22 cellular contexts compared by ENCODE assay signal in genomic region chr5:72760259-72760658, GRCh38. TPM values are rescaled to one million over a fixed set of nuclear protein-coding genes. Genes with fewer than 3 reads are reported as not detected.
DNase-seq lines count a peak whose midpoint lies in the region; ATAC-seq and TF ChIP-seq lines count a peak whose summit lies in the region.
"Had no signal": no experiment of that assay in that cellular context is flagged by ENCODE, and none has a peak within 500 bp of the region (broad histone marks: within the 10 kb centered on the region; RNA-seq: fewer than 3 reads in every experiment).

No MANE protein-coding gene starts in this region.

- H3K27ac ChIP-seq in mammary epithelial cell (ENCODE audit: insufficient read depth, low read depth, low read length): no peak overlapping the region
- H3K27ac ChIP-seq: KMS-11 had no signal

- H3K9me3 Mint-ChIP-seq in WTC11: peaks cover 4% of the 10 kb centered on the region; the same call in 1 of the 2 replicates
- H3K9me3 Mint-ChIP-seq in activated naive CD8-positive, alpha-beta T cell treated with anti-CD3 and anti-CD28 coated beads, Interleukin-2, amount 50 U/mL, for 24 hours: no peaks in the 10 kb centered on the region
- H3K9me3 Mint-ChIP-seq: CD8-positive, alpha-beta T cell; H9 had no signal

- H3K4me1 Mint-ChIP-seq in WTC11: no peaks in the 10 kb centered on the region
- no peaks in the 10 kb centered on the region for H3K4me1 Mint-ChIP-seq in activated naive CD8-positive, alpha-beta T cell treated with anti-CD3 and anti-CD28 coated beads, Interleukin-2, amount 50 U/mL, for 24 hours
- H3K4me1 Mint-ChIP-seq: activated T-helper 17 cell treated with anti-CD3 and anti-CD28 coated beads, Interleukin-2, amount 50 U/mL, for 72 hours; H9 had no signal

- POLR2A ChIA-PET in WTC11 (lab: Charles Lee): no interaction called here

- CTCF ChIA-PET in mammary epithelial cell (lab: Charles Lee; ENCODE audit: low non-redundant PET): no interaction called here
- CTCF ChIA-PET in WTC11 (lab: Charles Lee): no interaction called here

- H3K79me2 ChIP-seq in mammary epithelial cell (ENCODE audit: insufficient read depth, low read length): no peaks in the 10 kb centered on the region

- H3K27me3 ChIP-seq in mammary epithelial cell (ENCODE audit: insufficient read depth, low read length): no peaks in the 10 kb centered on the region

- BruUV-seq in mammary epithelial cell (replicated peaks; lab: Mats Ljungman, UMichigan): no TSS peak

- no peak for ATAC-seq in WTC11
- ATAC-seq in activated naive CD8-positive, alpha-beta T cell treated with anti-CD3 and anti-CD28 coated beads, Interleukin-2, amount 50 U/mL, for 24 hours: no peak
- ATAC-seq: activated T-helper 17 cell treated with anti-CD3 and anti-CD28 coated beads, Interleukin-2, amount 50 U/mL, for 72 hours; CD8-positive, alpha-beta T cell; left lobe of liver; sciatic nerve had no signal

- H3K27me3 Mint-ChIP-seq in WTC11 (ENCODE audit: low read depth): no peaks in the 10 kb centered on the region
- peaks cover 20% of the 10 kb centered on the region for H3K27me3 Mint-ChIP-seq in activated naive CD8-positive, alpha-beta T cell treated with anti-CD3 and anti-CD28 coated beads, Interleukin-2, amount 50 U/mL, for 24 hours

- TF ChIP-seq CTCF in AG10803 (conservative IDR thresholded peaks at IDR 0.05; ENCODE audit: low read length) (no peak), mammary epithelial cell (conservative IDR thresholded peaks at IDR 0.05 in 1 of 2, IDR thresholded peaks at IDR 0.05 in 1 of 2; ENCODE audit: extremely low read depth in 1 of 2, insufficient read depth in 1 of 2, low read depth in 1 of 2, low read length in 2 of 2) (no peak), WTC11 (IDR thresholded peaks at IDR 0.05) (no peak)

- no peak overlapping the region for H3K4me2 ChIP-seq in mammary epithelial cell (ENCODE audit: insufficient read depth, low read depth, low read length)
- H3K4me2 ChIP-seq: KMS-11 had no signal

- no peaks in the 10 kb centered on the region for H3K36me3 ChIP-seq in mammary epithelial cell (ENCODE audit: insufficient read depth, low read length)

- H3K9me3 ChIP-seq in mammary epithelial cell (replicated peaks; ENCODE audit: insufficient read depth, low read length): no peaks in the 10 kb centered on the region

- H3K4me3 ChIP-seq in AG10803 (ENCODE audit: low read length): no peak overlapping the region
- H3K4me3 ChIP-seq in mammary epithelial cell (replicated peaks in 1 of 3; ENCODE audit: insufficient read depth in 1 of 3, low read depth in 2 of 3, low read length in 3 of 3): no peak overlapping the region

- H3K9ac ChIP-seq in mammary epithelial cell (ENCODE audit: insufficient read depth, low read length): no peak overlapping the region
- H3K9ac ChIP-seq: KMS-11 had no signal

- H3K4me1 ChIP-seq in mammary epithelial cell (ENCODE audit: insufficient read depth, low read length): peaks cover 4% of the 10 kb centered on the region

- no peaks in the 10 kb centered on the region for H3K36me3 Mint-ChIP-seq in WTC11
- no peaks in the 10 kb centered on the region for H3K36me3 Mint-ChIP-seq in activated naive CD8-positive, alpha-beta T cell treated with anti-CD3 and anti-CD28 coated beads, Interleukin-2, amount 50 U/mL, for 24 hours (ENCODE audit: low read depth)
- H3K36me3 Mint-ChIP-seq: CD8-positive, alpha-beta T cell had no signal

- no peak overlapping the region for H3K27ac Mint-ChIP-seq in WTC11
- no peak overlapping the region for H3K27ac Mint-ChIP-seq in activated naive CD8-positive, alpha-beta T cell treated with anti-CD3 and anti-CD28 coated beads, Interleukin-2, amount 50 U/mL, for 24 hours
- H3K27ac Mint-ChIP-seq: activated T-helper 17 cell treated with anti-CD3 and anti-CD28 coated beads, Interleukin-2, amount 50 U/mL, for 72 hours; CD8-positive, alpha-beta T cell; H9 had no signal

- 93% methylated on average over 1 of the region's 1 CpG for WGBS in mammary epithelial cell (ENCODE audit: low coverage, missing lambda C conversion rate)

- in situ Hi-C loops in mammary epithelial cell (cut with MboI; ENCODE audit: low sequenced_read_pairs in 2 of 2) (no loop called here), G401 (cut with HindIII; ENCODE audit: low sequenced_read_pairs) (no loop called here)

- intact Hi-C loops in mammary epithelial cell (cut with micrococcal nuclease): no loop called here

- DNase-seq in AG10803 (ENCODE audit: low read depth) (peak; percentile 2), LHCN-M2 (ENCODE audit: low read depth) (peak; percentile 60), mammary epithelial cell (peak; percentile 37), kidney glomerular epithelial cell (lab: John Stamatoyannopoulos, UW) (peak; percentile 26), WTC11 (ENCODE audit: low spot score) (no peak), G401 (ENCODE audit: low spot score) (no peak)
- DNase-seq in activated effector memory CD4-positive, alpha-beta T cell treated with Interleukin-2 at 50 U/mL for 16 hours: no peak
- DNase-seq in activated naive CD8-positive, alpha-beta T cell treated with anti-CD3 and anti-CD28 coated beads, Interleukin-2, amount 50 U/mL, for 24 hours: no peak
- DNase-seq: activated CD4-positive, alpha-beta T cell treated with anti-CD3 and anti-CD28 coated beads for 1 hour; CD8-positive, alpha-beta T cell; DMS79; foreskin melanocyte; H9; NCI-H1105; NCI-H524 treated with DMSO at 0.1 percent for 48 hours; nucleus accumbens; OCI-M1; stimulated activated naive CD4-positive, alpha-beta T cell treated with Interleukin-2 at 50 U/mL for 16 hours had no signal

- no peaks in the 10 kb centered on the region for H4K20me1 ChIP-seq in mammary epithelial cell (ENCODE audit: insufficient read depth, low read length)

- no peak overlapping the region for H3K4me3 Mint-ChIP-seq in WTC11
- no peak overlapping the region for H3K4me3 Mint-ChIP-seq in activated naive CD8-positive, alpha-beta T cell treated with anti-CD3 and anti-CD28 coated beads, Interleukin-2, amount 50 U/mL, for 24 hours
- H3K4me3 Mint-ChIP-seq: activated T-helper 17 cell treated with anti-CD3 and anti-CD28 coated beads, Interleukin-2, amount 50 U/mL, for 72 hours; CD8-positive, alpha-beta T cell; H9 had no signal

- H2AFZ ChIP-seq in mammary epithelial cell (ENCODE audit: low read depth, low read length): peak overlapping the region; percentile 6

- dilution Hi-C loops in mammary epithelial cell (cut with HindIII; ENCODE audit: low sequenced_read_pairs): no loop called here

TF ChIP-seq in WTC11, 78 proteins besides CTCF, POLR2A, EP300 and RAD21 (continues in another document):
- TF ChIP-seq SP1 (CRISPR knock-in tag; conservative IDR thresholded peaks at IDR 0.05): no peak
- TF ChIP-seq IRF2 (CRISPR knock-in tag; IDR thresholded peaks at IDR 0.05; ENCODE audit: borderline replicate concordance, low read depth): no peak
- TF ChIP-seq ATF3 (CRISPR knock-in tag; conservative IDR thresholded peaks at IDR 0.05): no peak
- no peak for TF ChIP-seq ZNF232 (CRISPR knock-in tag; IDR thresholded peaks at IDR 0.05)
- no peak for TF ChIP-seq ZNF121 (CRISPR knock-in tag; IDR thresholded peaks at IDR 0.05)
- TF ChIP-seq ERG (CRISPR knock-in tag; IDR thresholded peaks at IDR 0.05): no peak
- TF ChIP-seq USF2 (CRISPR knock-in tag; IDR thresholded peaks at IDR 0.05): no peak
- no peak for TF ChIP-seq ESRRA (CRISPR knock-in tag; IDR thresholded peaks at IDR 0.05; ENCODE audit: borderline replicate concordance)
- TF ChIP-seq CREB1 (CRISPR knock-in tag; IDR thresholded peaks at IDR 0.05): no peak
- TF ChIP-seq KAT7 (CRISPR knock-in tag; IDR thresholded peaks at IDR 0.05; ENCODE audit: borderline replicate concordance): no peak
- no peak for TF ChIP-seq E2F5 (CRISPR knock-in tag; IDR thresholded peaks at IDR 0.05)
- no peak for TF ChIP-seq ELF4 (CRISPR knock-in tag; IDR thresholded peaks at IDR 0.05; ENCODE audit: low read depth)
- no peak for TF ChIP-seq ZNF317 (CRISPR knock-in tag; IDR thresholded peaks at IDR 0.05; ENCODE audit: borderline replicate concordance, low read depth)
- TF ChIP-seq TEAD4 (CRISPR knock-in tag; IDR thresholded peaks at IDR 0.05): no peak
- TF ChIP-seq GTF2I (CRISPR knock-in tag; conservative IDR thresholded peaks at IDR 0.05): no peak
- TF ChIP-seq SMAD4 (CRISPR knock-in tag; IDR thresholded peaks at IDR 0.05): no peak

RNA-seq across cellular contexts. Expression of gene TNPO1, which starts 56.2 kb away (rescaled TPM):
- total RNA-seq in LHCN-M2 (2014; rRNA removed): 414 and 533 TPM in 2 replicates
- polyA plus RNA-seq in LHCN-M2 (2012): 117 TPM
- 100 to 1,000 TPM; 126 to 179 TPM for total RNA-seq in mammary epithelial cell
- 52.1 TPM for polyA plus RNA-seq in mammary epithelial cell
- 181 TPM for polyA minus RNA-seq in mammary epithelial cell
- 132 to 150 TPM (median 134 TPM) in 3 replicates for total RNA-seq in WTC11 (2021)
- total RNA-seq in G401 (2014; rRNA removed; shearing (Covaris generic)): 107 and 149 TPM in 2 replicates

Comparison
In these comparisons a context has a peak if more than half of its experiments do, and no peak if none do; other contexts are left out.
1. DNase-seq: peak in AG10803 (single experiment), LHCN-M2 (single experiment), mammary epithelial cell (single experiment) and kidney glomerular epithelial cell (single experiment); none in WTC11 (single experiment), activated effector memory CD4-positive, alpha-beta T cell treated with Interleukin-2 at 50 U/mL for 16 hours (single experiment), activated naive CD8-positive, alpha-beta T cell treated with anti-CD3 and anti-CD28 coated beads, Interleukin-2, amount 50 U/mL, for 24 hours (single experiment) and G401 (single experiment).